Comparison of ENCODE assay signal across 8 cellular contexts in the genomic region with DNA sequence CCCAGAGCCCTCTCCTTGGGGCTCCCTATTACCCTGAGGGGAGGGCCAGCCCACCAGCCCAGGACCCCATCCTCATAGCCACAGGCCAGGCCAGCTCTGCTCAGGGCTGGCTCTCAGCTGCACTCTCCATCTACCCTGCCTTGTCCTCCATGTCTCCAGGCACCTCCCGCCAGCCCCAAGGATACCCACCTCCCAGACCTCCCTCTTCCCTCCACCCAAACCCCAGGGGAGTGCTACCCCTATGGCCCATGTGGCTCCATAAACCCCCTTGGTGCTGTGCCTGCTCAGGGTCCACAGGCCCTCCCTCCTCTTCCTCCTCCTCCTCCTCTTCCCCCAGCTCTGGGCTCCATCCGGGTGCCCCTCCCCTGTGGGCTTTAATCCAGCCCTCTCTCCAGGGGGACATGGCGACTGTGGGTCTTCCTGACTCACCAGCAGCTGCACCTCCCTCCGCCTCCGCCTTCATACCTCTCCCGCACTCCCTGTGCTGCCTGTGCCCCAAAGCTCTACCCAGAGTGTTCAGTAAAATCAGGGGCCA. TPM values are rescaled to one million over a fixed set of nuclear protein-coding genes. Genes with fewer than 3 reads are reported as not detected.
DNase-seq lines count a peak whose midpoint lies in the region; ATAC-seq and TF ChIP-seq lines count a peak whose summit lies in the region.
"Had no signal": no experiment of that assay in that cellular context is flagged by ENCODE, and none has a peak within 500 bp of the region (broad histone marks: within the 10 kb centered on the region; RNA-seq: fewer than 3 reads in every experiment).

No MANE protein-coding gene starts in this region.

- no peak for TF ChIP-seq CTCF in HEK293 (tag by site-specific recombination; IDR thresholded peaks at IDR 0.05)
- no peak for TF ChIP-seq CTCF in RWPE2 (IDR thresholded peaks at IDR 0.05; ENCODE audit: poor library complexity, severe bottlenecking)
- TF ChIP-seq CTCF in fibroblast of villous mesenchyme (IDR thresholded peaks at IDR 0.05; ENCODE audit: insufficient read depth, low read depth, low read length), result no peak
- no peak for TF ChIP-seq CTCF in ascending aorta (IDR thresholded peaks at IDR 0.05)

- ATAC-seq in RWPE2 (ENCODE audit: low read depth) (0 out of 3 replicates have a peak, but pooled peaks have one; percentile 10), GM21390 (IDR thresholded peaks at IDR 0.05; ENCODE audit: unreplicated experiment) (no peak), GM18519 (IDR thresholded peaks at IDR 0.05; ENCODE audit: low FRiP score, unreplicated experiment) (no peak)
- ATAC-seq in stimulated activated naive B cell treated with anti-CD40 and anti-IgM and Interleukin-4, amounts not matched to agents 10 μg/mL and 1 μg/mL and 100 μg/mL, for 72 hours (replicated peaks), result peak in 1 of 2 donors; percentile 8
- ATAC-seq: activated CD4-positive, alpha-beta T cell treated with anti-CD3 and anti-CD28 coated beads for 36 hours had no signal

- CTCF ChIA-PET in HEK293 (lab: Yijun Ruan, JAX), result interaction anchor here (0.6 kb wide), 1 partner anchor 153 kb away, joined by 3 read pairs; no protein-coding TSS in a partner anchor

- no peak overlapping the region for H3K4me3 Mint-ChIP-seq in stimulated activated naive B cell treated with anti-CD40 and anti-IgM and Interleukin-4, amounts not matched to agents 10 μg/mL and 1 μg/mL and 100 μg/mL, for 72 hours
- H3K4me3 Mint-ChIP-seq: activated CD4-positive, alpha-beta T cell treated with anti-CD3 and anti-CD28 coated beads for 36 hours had no signal

- intact Hi-C loops in ascending aorta (cut with DNase I), result no loop called here

- H3K27ac Mint-ChIP-seq in stimulated activated naive B cell treated with anti-CD40 and anti-IgM and Interleukin-4, amounts not matched to agents 10 μg/mL and 1 μg/mL and 100 μg/mL, for 72 hours, result peak overlapping the region; percentile 65
- H3K27ac Mint-ChIP-seq: activated CD4-positive, alpha-beta T cell treated with anti-CD3 and anti-CD28 coated beads for 36 hours had no signal

- H3K36me3 ChIP-seq in HEK293 (ENCODE audit: control insufficient read depth in 2 of 2, insufficient read depth in 1 of 2, low read length in 2 of 2) (peaks cover 17 to 24% of the 10 kb centered on the region in 2 experiments; a peak in 2 of 3 replicates), RWPE2 (ENCODE audit: low read depth) (peaks cover 11% of the 10 kb centered on the region), ascending aorta (peaks cover 3 to 14% of the 10 kb centered on the region in 2 donors)

- H3K27me3 ChIP-seq in RWPE2 (ENCODE audit: insufficient read depth, poor library complexity, severe bottlenecking), result no peaks in the 10 kb centered on the region
- no peaks in the 10 kb centered on the region for H3K27me3 ChIP-seq in ascending aorta

- POLR2A ChIA-PET in HEK293 (lab: Yijun Ruan, JAX), result interaction anchor here (0.6 to 1.4 kb wide), 3 partner anchors 9 to 21 kb away, joined by 3 to 7 read pairs (median 3); no protein-coding TSS in a partner anchor

- peaks cover 0 to 1% of the 10 kb centered on the region in 2 donors for H3K9me3 Mint-ChIP-seq in stimulated activated naive B cell treated with anti-CD40 and anti-IgM and Interleukin-4, amounts not matched to agents 10 μg/mL and 1 μg/mL and 100 μg/mL, for 72 hours

- H3K4me1 ChIP-seq in HEK293 (ENCODE audit: control insufficient read depth, insufficient read depth, low read length) (no peaks in the 10 kb centered on the region; the same call in 1 of the 2 replicates), RWPE2 (ENCODE audit: insufficient read depth, poor library complexity, severe bottlenecking) (no peaks in the 10 kb centered on the region), ascending aorta (peaks cover 0 to 4% of the 10 kb centered on the region in 2 donors)

- H3K4me1 Mint-ChIP-seq in stimulated activated naive B cell treated with anti-CD40 and anti-IgM and Interleukin-4, amounts not matched to agents 10 μg/mL and 1 μg/mL and 100 μg/mL, for 72 hours, result peaks cover 22 to 35% of the 10 kb centered on the region in 2 donors

- H3K9me3 ChIP-seq in HEK293 (ENCODE audit: control insufficient read depth, insufficient read depth, low read depth, low read length), result no peaks in the 10 kb centered on the region
- H3K9me3 ChIP-seq in RWPE2 (ENCODE audit: severe bottlenecking), result no peaks in the 10 kb centered on the region
- no peaks in the 10 kb centered on the region for H3K9me3 ChIP-seq in ascending aorta

- peaks cover 19 to 21% of the 10 kb centered on the region in 2 donors for H3K36me3 Mint-ChIP-seq in stimulated activated naive B cell treated with anti-CD40 and anti-IgM and Interleukin-4, amounts not matched to agents 10 μg/mL and 1 μg/mL and 100 μg/mL, for 72 hours

- no peak overlapping the region for H3K4me3 ChIP-seq in HEK293 (ENCODE audit: low read depth, low read length)
- no peak overlapping the region for H3K4me3 ChIP-seq in RWPE2 (ENCODE audit: severe bottlenecking)
- no peak overlapping the region for H3K4me3 ChIP-seq in fibroblast of villous mesenchyme (ENCODE audit: low read depth, low read length)
- no peak overlapping the region for H3K4me3 ChIP-seq in ascending aorta

- DNase-seq in RWPE2 (ENCODE audit: low spot score) (no peak), fibroblast of villous mesenchyme (ENCODE audit: low read depth) (peak; percentile 27), ascending aorta (ENCODE audit: low spot score in 2 of 2) (no peak)
- no peak for DNase-seq in stimulated activated naive B cell treated with anti-CD40 and anti-IgM and Interleukin-4, amounts not matched to agents 10 μg/mL and 1 μg/mL and 100 μg/mL, for 72 hours
- DNase-seq: activated CD4-positive, alpha-beta T cell treated with anti-CD3 and anti-CD28 coated beads for 36 hours had no signal

- H3K27me3 Mint-ChIP-seq in stimulated activated naive B cell treated with anti-CD40 and anti-IgM and Interleukin-4, amounts not matched to agents 10 μg/mL and 1 μg/mL and 100 μg/mL, for 72 hours, result no peaks in the 10 kb centered on the region
- H3K27me3 Mint-ChIP-seq: activated CD4-positive, alpha-beta T cell treated with anti-CD3 and anti-CD28 coated beads for 36 hours had no signal

- no peak overlapping the region for H3K27ac ChIP-seq in HEK293 (ENCODE audit: extremely low read depth, low read depth, low read length)
- H3K27ac ChIP-seq in RWPE2 (ENCODE audit: poor library complexity, severe bottlenecking), result peak overlapping the region; percentile 12
- H3K27ac ChIP-seq in ascending aorta, result no peak overlapping the region

TF ChIP-seq in HEK293, 187 proteins besides CTCF, POLR2A, EP300 and RAD21 (continues in another document):
- TF ChIP-seq, protein P1, sequence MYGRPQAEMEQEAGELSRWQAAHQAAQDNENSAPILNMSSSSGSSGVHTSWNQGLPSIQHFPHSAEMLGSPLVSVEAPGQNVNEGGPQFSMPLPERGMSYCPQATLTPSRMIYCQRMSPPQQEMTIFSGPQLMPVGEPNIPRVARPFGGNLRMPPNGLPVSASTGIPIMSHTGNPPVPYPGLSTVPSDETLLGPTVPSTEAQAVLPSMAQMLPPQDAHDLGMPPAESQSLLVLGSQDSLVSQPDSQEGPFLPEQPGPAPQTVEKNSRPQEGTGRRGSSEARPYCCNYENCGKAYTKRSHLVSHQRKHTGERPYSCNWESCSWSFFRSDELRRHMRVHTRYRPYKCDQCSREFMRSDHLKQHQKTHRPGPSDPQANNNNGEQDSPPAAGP (tag by site-specific recombination; IDR thresholded peaks at IDR 0.05), result 0 out of 2 replicates have a peak, but pooled peaks have one; percentile 71
- TF ChIP-seq ZBTB48 (tag by site-specific recombination; IDR thresholded peaks at IDR 0.05) (no peak), GLIS1 (tag by site-specific recombination; IDR thresholded peaks at IDR 0.05) (peak; percentile 68), ZNF426 (tag by site-specific recombination; IDR thresholded peaks at IDR 0.05) (no peak), ZNF366 (tag by site-specific recombination; conservative IDR thresholded peaks at IDR 0.05) (no peak), ZNF660 (tag by site-specific recombination; IDR thresholded peaks at IDR 0.05) (no peak), ZNF132 (tag by site-specific recombination; IDR thresholded peaks at IDR 0.05; ENCODE audit: borderline replicate concordance) (no peak), ZNF623 (tag by site-specific recombination; IDR thresholded peaks at IDR 0.05) (0 out of 2 replicates have a peak, but pooled peaks have one; percentile 13)
- TF ChIP-seq, protein P2, sequence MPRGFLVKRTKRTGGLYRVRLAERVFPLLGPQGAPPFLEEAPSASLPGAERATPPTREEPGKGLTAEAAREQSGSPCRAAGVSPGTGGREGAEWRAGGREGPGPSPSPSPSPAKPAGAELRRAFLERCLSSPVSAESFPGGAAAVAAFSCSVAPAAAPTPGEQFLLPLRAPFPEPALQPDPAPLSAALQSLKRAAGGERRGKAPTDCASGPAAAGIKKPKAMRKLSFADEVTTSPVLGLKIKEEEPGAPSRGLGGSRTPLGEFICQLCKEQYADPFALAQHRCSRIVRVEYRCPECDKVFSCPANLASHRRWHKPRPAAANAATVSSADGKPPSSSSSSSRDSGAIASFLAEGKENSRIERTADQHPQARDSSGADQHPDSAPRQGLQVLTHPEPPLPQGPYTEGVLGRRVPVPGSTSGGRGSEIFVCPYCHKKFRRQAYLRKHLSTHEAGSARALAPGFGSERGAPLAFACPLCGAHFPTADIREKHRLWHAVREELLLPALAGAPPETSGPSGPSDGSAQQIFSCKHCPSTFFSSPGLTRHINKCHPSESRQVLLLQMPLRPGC (tag by site-specific recombination; IDR thresholded peaks at IDR 0.05), result no peak
- TF ChIP-seq, protein P3, sequence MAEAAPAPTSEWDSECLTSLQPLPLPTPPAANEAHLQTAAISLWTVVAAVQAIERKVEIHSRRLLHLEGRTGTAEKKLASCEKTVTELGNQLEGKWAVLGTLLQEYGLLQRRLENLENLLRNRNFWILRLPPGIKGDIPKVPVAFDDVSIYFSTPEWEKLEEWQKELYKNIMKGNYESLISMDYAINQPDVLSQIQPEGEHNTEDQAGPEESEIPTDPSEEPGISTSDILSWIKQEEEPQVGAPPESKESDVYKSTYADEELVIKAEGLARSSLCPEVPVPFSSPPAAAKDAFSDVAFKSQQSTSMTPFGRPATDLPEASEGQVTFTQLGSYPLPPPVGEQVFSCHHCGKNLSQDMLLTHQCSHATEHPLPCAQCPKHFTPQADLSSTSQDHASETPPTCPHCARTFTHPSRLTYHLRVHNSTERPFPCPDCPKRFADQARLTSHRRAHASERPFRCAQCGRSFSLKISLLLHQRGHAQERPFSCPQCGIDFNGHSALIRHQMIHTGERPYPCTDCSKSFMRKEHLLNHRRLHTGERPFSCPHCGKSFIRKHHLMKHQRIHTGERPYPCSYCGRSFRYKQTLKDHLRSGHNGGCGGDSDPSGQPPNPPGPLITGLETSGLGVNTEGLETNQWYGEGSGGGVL (tag by site-specific recombination; IDR thresholded peaks at IDR 0.05), result peak; percentile 37; the same call in 1 of the 2 replicates

RNA-seq across cellular contexts. Expression of a gene that starts 9.1 kb away (rescaled TPM):
- total RNA-seq in fibroblast of villous mesenchyme, result 10.3 and 10.4 TPM in 2 replicates
- 0.53 TPM for total RNA-seq in ascending aorta

RNA-seq across cellular contexts. Expression of a gene that starts 9.8 kb away (rescaled TPM):
- total RNA-seq in fibroblast of villous mesenchyme, result 60.9 and 67.6 TPM in 2 replicates
- 121 TPM for total RNA-seq in ascending aorta

RNA-seq across cellular contexts. Expression of a gene that starts 28.4 kb away (rescaled TPM):
- total RNA-seq in fibroblast of villous mesenchyme, result 5.5 and 5.6 TPM in 2 replicates
- total RNA-seq in ascending aorta, result 3.2 TPM

RNA-seq across cellular contexts. Expression of a gene that starts 28.7 kb away (rescaled TPM):
- 21.6 and 23.8 TPM in 2 replicates for total RNA-seq in fibroblast of villous mesenchyme
- 39.9 TPM for total RNA-seq in ascending aorta
